In genomic region chr2:28545590-28546195, GRCh38 we compare ENCODE assay signal across 16 cellular contexts. TPM values are rescaled to one million over a fixed set of nuclear protein-coding genes. Genes with fewer than 3 reads are reported as not detected.
A peak's percentile ranks its signal among the peaks of the same experiment; 100 is the strongest.
DNase-seq lines count a peak whose midpoint lies in the region; ATAC-seq and TF ChIP-seq lines count a peak whose summit lies in the region.
"Had no signal": no experiment of that assay in that cellular context is flagged by ENCODE, and none has a peak within 500 bp of the region (broad histone marks: within the 10 kb centered on the region; RNA-seq: fewer than 3 reads in every experiment).

No MANE protein-coding gene starts in this region.

- intact Hi-C loops in CD4-positive, alpha-beta memory T cell (cut with micrococcal nuclease), result no loop called here
- intact Hi-C loops in PC-3 (cut with micrococcal nuclease), result no loop called here

- TF ChIP-seq CTCF in PC-3 (conservative IDR thresholded peaks at IDR 0.05; ENCODE audit: low read depth, low read length), result no peak

- H3K4me3 Mint-ChIP-seq in CD4-positive, alpha-beta memory T cell, result peak overlapping the region in 5 of 8 donors; percentile 40 to 84 (median 67)
- H3K4me3 Mint-ChIP-seq in activated naive CD8-positive, alpha-beta T cell treated with anti-CD3 and anti-CD28 coated beads, Interleukin-2, amount 50 U/mL, for 24 hours, result no peak overlapping the region
- H3K4me3 Mint-ChIP-seq: IgD-negative memory B cell had no signal

- H4K20me1 ChIP-seq in PC-3 (ENCODE audit: low read length), result no peaks in the 10 kb centered on the region

- CTCF ChIA-PET in CD4-positive, alpha-beta memory T cell (lab: Charles Lee; ENCODE audit: partially characterized antibody), result interaction anchor here (1.2 kb wide), 1 partner anchor 21 kb away, joined by 4 read pairs; no protein-coding TSS in a partner anchor
- CTCF ChIA-PET in PC-3 (lab: Charles Lee), result no interaction called here

- peak; percentile 15 to 73 (median 55) for DNase-seq in CD4-positive, alpha-beta memory T cell
- no peak for DNase-seq in PC-3
- DNase-seq in activated naive CD8-positive, alpha-beta T cell treated with anti-CD3 and anti-CD28 coated beads, Interleukin-2, amount 50 U/mL, for 24 hours, result peak; percentile 29
- no peak for DNase-seq in substantia nigra (lab: John Stamatoyannopoulos, UW)
- DNase-seq in D341Med (ENCODE audit: low spot score), result no peak
- no peak for DNase-seq in COLO829 (ENCODE audit: low spot score)
- DNase-seq: AML-193; anterior cingulate cortex; effector CD8-positive, alpha-beta T cell; GDM1; left lung; NCI-H1694; ovary had no signal

- POLR2A ChIA-PET in CD4-positive, alpha-beta memory T cell (lab: Charles Lee; ENCODE audit: partially characterized antibody), result no interaction called here
- POLR2A ChIA-PET in PC-3 (lab: Charles Lee; ENCODE audit: unreplicated experiment), result no interaction called here

- H3K9me2 ChIP-seq in PC-3 (replicated peaks; ENCODE audit: low read length), result no peaks in the 10 kb centered on the region

- no peak overlapping the region for H3K4me3 ChIP-seq in CD4-positive, alpha-beta memory T cell (ENCODE audit: low read length in 2 of 2)
- H3K4me3 ChIP-seq in PC-3 (ENCODE audit: low read length) (no peak overlapping the region), mucosa of rectum (ENCODE audit: low read length in 2 of 2) (peak overlapping the region; percentile 29 to 48)
- H3K4me3 ChIP-seq: left lung, ovary had no signal

- H3K36me3 Mint-ChIP-seq in CD4-positive, alpha-beta memory T cell, result no peaks in the 10 kb centered on the region
- H3K36me3 Mint-ChIP-seq in activated naive CD8-positive, alpha-beta T cell treated with anti-CD3 and anti-CD28 coated beads, Interleukin-2, amount 50 U/mL, for 24 hours (ENCODE audit: low read depth), result no peaks in the 10 kb centered on the region
- H3K36me3 Mint-ChIP-seq: IgD-negative memory B cell had no signal

- H3K4me1 ChIP-seq in CD4-positive, alpha-beta memory T cell (ENCODE audit: insufficient read depth, low read length), result peaks cover 37% of the 10 kb centered on the region
- H3K4me1 ChIP-seq in PC-3 (ENCODE audit: insufficient read depth, low read length), result peaks cover 11% of the 10 kb centered on the region
- H3K4me1 ChIP-seq in mucosa of rectum (ENCODE audit: control insufficient read depth in 2 of 2, insufficient read depth in 2 of 2, low read length in 2 of 2), result peaks cover 24 to 35% of the 10 kb centered on the region in 2 donors
- H3K4me1 ChIP-seq: left lung had no signal

- no peaks in the 10 kb centered on the region for H3K27me3 ChIP-seq in CD4-positive, alpha-beta memory T cell (ENCODE audit: insufficient read depth, low read length)
- no peaks in the 10 kb centered on the region for H3K27me3 ChIP-seq in PC-3 (ENCODE audit: low read length)
- H3K27me3 ChIP-seq in mucosa of rectum (ENCODE audit: control insufficient read depth in 2 of 2, insufficient read depth in 2 of 2, low read length in 2 of 2), result no peaks in the 10 kb centered on the region
- H3K27me3 ChIP-seq: left lung, ovary had no signal

- no peaks in the 10 kb centered on the region for H3K36me3 ChIP-seq in CD4-positive, alpha-beta memory T cell (ENCODE audit: insufficient read depth, low read length)
- H3K36me3 ChIP-seq in PC-3 (ENCODE audit: low read depth, low read length) (no peaks in the 10 kb centered on the region), mucosa of rectum (ENCODE audit: control insufficient read depth in 2 of 2, insufficient read depth in 2 of 2, low read length in 2 of 2) (no peaks in the 10 kb centered on the region)
- H3K36me3 ChIP-seq: left lung, ovary had no signal

- no TSS peak for BruUV-seq in PC-3 (replicated peaks; lab: Mats Ljungman, UMichigan)

- peak overlapping the region; percentile 73 to 98 (median 93) for H3K27ac Mint-ChIP-seq in CD4-positive, alpha-beta memory T cell
- H3K27ac Mint-ChIP-seq in activated naive CD8-positive, alpha-beta T cell treated with anti-CD3 and anti-CD28 coated beads, Interleukin-2, amount 50 U/mL, for 24 hours, result no peak overlapping the region

- H3K9ac ChIP-seq in PC-3 (ENCODE audit: low read length) (no peak overlapping the region), mucosa of rectum (ENCODE audit: low read depth in 1 of 2, low read length in 2 of 2) (peak overlapping the region in 1 of 2 donors; percentile 60)

- H3K4me2 ChIP-seq in PC-3 (ENCODE audit: low read length), result no peak overlapping the region

- no peak for ATAC-seq in PC-3
- peak; percentile 76 for ATAC-seq in activated naive CD8-positive, alpha-beta T cell treated with anti-CD3 and anti-CD28 coated beads, Interleukin-2, amount 50 U/mL, for 24 hours
- no peak for ATAC-seq in HG03135 (IDR thresholded peaks at IDR 0.05; ENCODE audit: unreplicated experiment)

- H3K27me3 Mint-ChIP-seq in CD4-positive, alpha-beta memory T cell, result no peaks in the 10 kb centered on the region
- no peaks in the 10 kb centered on the region for H3K27me3 Mint-ChIP-seq in activated naive CD8-positive, alpha-beta T cell treated with anti-CD3 and anti-CD28 coated beads, Interleukin-2, amount 50 U/mL, for 24 hours

- H3K79me2 ChIP-seq in PC-3 (ENCODE audit: low read length), result no peaks in the 10 kb centered on the region

- H3F3A ChIP-seq in PC-3 (ENCODE audit: low read length, unreplicated experiment), result no peaks in the 10 kb centered on the region

- no peaks in the 10 kb centered on the region for H3K9me3 Mint-ChIP-seq in CD4-positive, alpha-beta memory T cell
- H3K9me3 Mint-ChIP-seq in activated naive CD8-positive, alpha-beta T cell treated with anti-CD3 and anti-CD28 coated beads, Interleukin-2, amount 50 U/mL, for 24 hours, result no peaks in the 10 kb centered on the region

- H3K4me1 Mint-ChIP-seq in CD4-positive, alpha-beta memory T cell, result peaks cover 16 to 51% (median 27%) of the 10 kb centered on the region in 4 donors
- peaks cover 32% of the 10 kb centered on the region for H3K4me1 Mint-ChIP-seq in activated naive CD8-positive, alpha-beta T cell treated with anti-CD3 and anti-CD28 coated beads, Interleukin-2, amount 50 U/mL, for 24 hours
- H3K4me1 Mint-ChIP-seq: IgD-negative memory B cell had no signal

- H3K9me3 ChIP-seq in CD4-positive, alpha-beta memory T cell (ENCODE audit: control insufficient read depth in 1 of 2, low read length in 2 of 2), result no peaks in the 10 kb centered on the region
- H3K9me3 ChIP-seq in PC-3 (ENCODE audit: low read length) (no peaks in the 10 kb centered on the region), mucosa of rectum (ENCODE audit: control insufficient read depth in 2 of 2, low read length in 2 of 2) (no peaks in the 10 kb centered on the region)
- H3K9me3 ChIP-seq: left lung, ovary had no signal

- peak overlapping the region; percentile 38 for H3K27ac ChIP-seq in CD4-positive, alpha-beta memory T cell (ENCODE audit: low read depth, low read length)
- H3K27ac ChIP-seq in PC-3 (ENCODE audit: low read length) (no peak overlapping the region), mucosa of rectum (ENCODE audit: low read depth in 2 of 2, low read length in 2 of 2) (peak overlapping the region; percentile 80 to 82), substantia nigra (ENCODE audit: low read depth, low read length, poor library complexity, severe bottlenecking) (no peak overlapping the region)
- H3K27ac ChIP-seq: left lung, ovary had no signal

- H2AFZ ChIP-seq in PC-3 (ENCODE audit: low read length), result 0 out of 2 replicates have a peak overlapping the region, but pooled peaks have one; percentile 39

RNA-seq across cellular contexts. Expression of gene PLB1, which starts 49.8 kb away (rescaled TPM):
- total RNA-seq in CD4-positive, alpha-beta memory T cell, result under 1 TPM; 0.38 to 0.75 TPM
- polyA plus RNA-seq in CD4-positive, alpha-beta memory T cell, result under 1 TPM; 0.88 to 0.91 TPM
- 0.40 and 1.3 TPM in 2 replicates for total RNA-seq in PC-3 (2014; rRNA removed)
- polyA plus RNA-seq: IgD-negative memory B cell had no signal

Comparison
In these comparisons a context has a peak if more than half of its experiments do, and no peak if none do; other contexts are left out.
1. DNase-seq: peak in CD4-positive, alpha-beta memory T cell (5 of 5) and activated naive CD8-positive, alpha-beta T cell treated with anti-CD3 and anti-CD28 coated beads, Interleukin-2, amount 50 U/mL, for 24 hours (single experiment); none in PC-3 (single experiment), substantia nigra (0 of 49), D341Med (single experiment) and COLO829 (single experiment).
2. H3K27ac ChIP-seq: peak in CD4-positive, alpha-beta memory T cell (single experiment) and mucosa of rectum (2 of 2); none in PC-3 (single experiment) and substantia nigra (single experiment).
3. H3K4me3 ChIP-seq: peak in mucosa of rectum (2 of 2); none in CD4-positive, alpha-beta memory T cell (0 of 2) and PC-3 (single experiment).